Comparison of ENCODE assay signal across 8 cellular contexts in genomic region chr1:48466594-48466993, GRCh38.
"Had no signal": no experiment of that assay in that cellular context is flagged by ENCODE, and none has a peak within 500 bp of the region (broad histone marks: within the 10 kb centered on the region; RNA-seq: fewer than 3 reads in every experiment).

No MANE protein-coding gene starts in this region.

- H3K4me3 ChIP-seq: HAP-1 had no signal

- H3K9me3 Mint-ChIP-seq: HFFc6, IgD-negative memory B cell had no signal

- H3K36me3 ChIP-seq: HAP-1 had no signal

- H3K36me3 Mint-ChIP-seq: IgD-negative memory B cell had no signal

- H3K9me3 ChIP-seq: HAP-1 had no signal

- H3K4me3 Mint-ChIP-seq: HFFc6, IgD-negative memory B cell had no signal

- H3K27ac ChIP-seq: HL-60 had no signal

- H3K4me1 ChIP-seq: HAP-1 had no signal

- DNase-seq: GOT3, H7, HFFc6 had no signal

- H3K27ac Mint-ChIP-seq: HFFc6, IgD-negative memory B cell had no signal

- ATAC-seq: HCT116, HepG2 had no signal
